In genomic region chr1:99069146-99069545, GRCh38 we compare ENCODE assay signal across 19 cellular contexts.
"Had no signal": no experiment of that assay in that cellular context is flagged by ENCODE, and none has a peak within 500 bp of the region (broad histone marks: within the 10 kb centered on the region; RNA-seq: fewer than 3 reads in every experiment).

No MANE protein-coding gene starts in this region.

- H3K27ac ChIP-seq: epithelial cell of prostate, esophagus muscularis mucosa, gastroesophageal sphincter, neutrophil had no signal

- H3K27ac Mint-ChIP-seq: dendritic cell treated with granulocyte-macrophage colony-stimulating factor and Interleukin-4, amounts not matched to agents 40 ng/mL and 50 ng/mL, for 4 days; effector memory CD8-positive, alpha-beta T cell; naive thymus-derived CD4-positive, alpha-beta T cell; nephron progenitor cell had no signal

- H3K4me1 ChIP-seq: esophagus muscularis mucosa, gastroesophageal sphincter had no signal

- H3K36me3 Mint-ChIP-seq: naive thymus-derived CD4-positive, alpha-beta T cell had no signal

- H3K4me3 Mint-ChIP-seq: dendritic cell treated with granulocyte-macrophage colony-stimulating factor and Interleukin-4, amounts not matched to agents 40 ng/mL and 50 ng/mL, for 4 days; effector memory CD8-positive, alpha-beta T cell; naive thymus-derived CD4-positive, alpha-beta T cell; nephron progenitor cell had no signal

- H3K9me3 ChIP-seq: esophagus muscularis mucosa, gastroesophageal sphincter, neutrophil had no signal

- DNase-seq: cerebellar nuclear complex; effector memory CD8-positive, alpha-beta T cell; foreskin fibroblast; glutamatergic neuron; kidney glomerular epithelial cell; naive thymus-derived CD4-positive, alpha-beta T cell; nephron progenitor cell; right cardiac atrium; small intestine; stimulated activated CD4-positive, alpha-beta T cell treated with anti-CD3 and anti-CD28 coated beads, Interleukin-12 subunit alpha, Interleukin-12 subunit beta, amount 100 ng/mL, for 4 hours; stimulated activated naive CD4-positive, alpha-beta T cell; trophoblast cell had no signal

- ATAC-seq: effector memory CD8-positive, alpha-beta T cell; gastroesophageal sphincter; naive thymus-derived CD4-positive, alpha-beta T cell; right cardiac atrium had no signal

- H3K9me3 Mint-ChIP-seq: dendritic cell treated with granulocyte-macrophage colony-stimulating factor and Interleukin-4, amounts not matched to agents 40 ng/mL and 50 ng/mL, for 4 days; effector memory CD8-positive, alpha-beta T cell; naive thymus-derived CD4-positive, alpha-beta T cell; nephron progenitor cell had no signal

- H3K4me1 Mint-ChIP-seq: naive thymus-derived CD4-positive, alpha-beta T cell; nephron progenitor cell had no signal

- FAIRE-seq: colon, islet of Langerhans, small intestine had no signal

- H3K27me3 Mint-ChIP-seq: dendritic cell treated with granulocyte-macrophage colony-stimulating factor and Interleukin-4, amounts not matched to agents 40 ng/mL and 50 ng/mL, for 4 days had no signal

- H3K36me3 ChIP-seq: esophagus muscularis mucosa, gastroesophageal sphincter, neutrophil had no signal

- H3K4me3 ChIP-seq: esophagus muscularis mucosa, gastroesophageal sphincter had no signal

- H3K27me3 ChIP-seq: esophagus muscularis mucosa, gastroesophageal sphincter, neutrophil had no signal
